Comparison of ENCODE assay signal across 12 cellular contexts in the genomic region with DNA sequence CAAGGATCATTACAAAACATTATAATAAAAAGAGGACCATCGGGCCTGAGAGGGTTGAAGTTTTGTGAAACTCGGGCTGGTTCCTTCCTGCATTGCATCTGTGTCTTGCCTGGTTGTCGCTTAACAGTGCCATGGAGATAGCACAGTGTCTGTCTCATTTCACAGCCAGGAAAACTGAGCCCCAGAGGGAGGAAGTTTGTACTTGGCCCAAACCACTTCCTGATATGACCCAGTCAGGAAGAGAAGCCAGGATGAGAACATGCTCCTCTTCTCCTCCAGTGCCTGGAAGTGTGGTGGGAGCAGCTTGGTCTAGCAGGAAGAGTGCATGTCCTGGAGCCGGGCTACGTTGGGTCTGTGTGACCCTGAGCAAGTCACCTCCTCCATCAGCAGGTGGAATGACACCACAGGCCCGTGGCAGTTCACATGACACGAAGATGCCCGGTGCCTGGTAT. TPM values are rescaled to one million over a fixed set of nuclear protein-coding genes. Genes with fewer than 3 reads are reported as not detected.
A peak's percentile ranks its signal among the peaks of the same experiment; 100 is the strongest.
DNase-seq lines count a peak whose midpoint lies in the region; ATAC-seq and TF ChIP-seq lines count a peak whose summit lies in the region.
"Had no signal": no experiment of that assay in that cellular context is flagged by ENCODE, and none has a peak within 500 bp of the region (broad histone marks: within the 10 kb centered on the region; RNA-seq: fewer than 3 reads in every experiment).

No MANE protein-coding gene starts in this region.

- peak overlapping the region; percentile 70 for H3K4me3 Mint-ChIP-seq in activated CD4-positive, alpha-beta T cell treated with anti-CD3 and anti-CD28 coated beads, Interleukin-2, amount 10 ng/mL, durations not matched to agents 24 days and 14 days
- peak overlapping the region; percentile 65 to 78 for H3K4me3 Mint-ChIP-seq in activated T-cell treated with anti-CD3 and anti-CD28 coated beads, Interleukin-2, amount 50 U/mL, for 72 hours
- H3K4me3 Mint-ChIP-seq in stimulated activated memory B cell treated with anti-CD40 and anti-IgM and Interleukin-4, amounts not matched to agents 10 μg/mL and 1 μg/mL and 100 μg/mL, for 72 hours: no peak overlapping the region
- H3K4me3 Mint-ChIP-seq: brain had no signal

- H3K9me3 Mint-ChIP-seq in activated CD4-positive, alpha-beta T cell treated with anti-CD3 and anti-CD28 coated beads, Interleukin-2, amount 10 ng/mL, durations not matched to agents 24 days and 14 days: no peaks in the 10 kb centered on the region
- no peaks in the 10 kb centered on the region for H3K9me3 Mint-ChIP-seq in activated T-cell treated with anti-CD3 and anti-CD28 coated beads, Interleukin-2, amount 50 U/mL, for 72 hours
- no peaks in the 10 kb centered on the region for H3K9me3 Mint-ChIP-seq in stimulated activated memory B cell treated with anti-CD40 and anti-IgM and Interleukin-4, amounts not matched to agents 10 μg/mL and 1 μg/mL and 100 μg/mL, for 72 hours
- H3K9me3 Mint-ChIP-seq: brain had no signal

- peaks cover 64% of the 10 kb centered on the region for H3K36me3 Mint-ChIP-seq in activated CD4-positive, alpha-beta T cell treated with anti-CD3 and anti-CD28 coated beads, Interleukin-2, amount 10 ng/mL, durations not matched to agents 24 days and 14 days (ENCODE audit: low read depth)
- peaks cover 9 to 27% of the 10 kb centered on the region in 2 donors for H3K36me3 Mint-ChIP-seq in activated T-cell treated with anti-CD3 and anti-CD28 coated beads, Interleukin-2, amount 50 U/mL, for 72 hours (ENCODE audit: insufficient read depth in 2 of 2)
- H3K36me3 Mint-ChIP-seq in stimulated activated memory B cell treated with anti-CD40 and anti-IgM and Interleukin-4, amounts not matched to agents 10 μg/mL and 1 μg/mL and 100 μg/mL, for 72 hours: peaks cover 43% of the 10 kb centered on the region

- no peak overlapping the region for H3K9ac ChIP-seq in colonic mucosa (ENCODE audit: low read depth in 2 of 2, low read length in 2 of 2)

- H3K4me3 ChIP-seq in heart right ventricle (no peak overlapping the region), colonic mucosa (no peak overlapping the region)

- DNase-seq in activated CD4-positive, alpha-beta T cell treated with anti-CD3 and anti-CD28 coated beads, Interleukin-2, amount 10 ng/mL, durations not matched to agents 24 days and 14 days: peak; percentile 74
- no peak for DNase-seq in activated CD4-positive, alpha-beta T cell treated with anti-CD3 and anti-CD28 coated beads for 48 hours
- DNase-seq in activated T-cell treated with anti-CD3 and anti-CD28 coated beads, Interleukin-2, amount 50 U/mL, for 72 hours: no peak
- DNase-seq in heart right ventricle (peak in 1 of 2 donors; percentile 42), SKM-1 treated with dmso at 0.1 percent for 144 hours (lab: John Stamatoyannopoulos, UW; ENCODE audit: unreplicated experiment) (no peak), left colon (no peak), colonic mucosa (no peak)
- DNase-seq: NCI-H1694 treated with DMSO at 0.1 percent for 48 hours, NCI-H82 had no signal

- H3K27me3 ChIP-seq in heart right ventricle (no peaks in the 10 kb centered on the region), colonic mucosa (no peaks in the 10 kb centered on the region)

- H3K36me3 ChIP-seq in heart right ventricle (peaks cover 0 to 23% (median 0%) of the 10 kb centered on the region in 9 donors), colonic mucosa (no peaks in the 10 kb centered on the region)

- H3K27ac ChIP-seq in heart right ventricle: peak overlapping the region in 6 of 10 donors; percentile 21 to 84 (median 52)
- H3K27ac ChIP-seq in colonic mucosa: no peak overlapping the region

- ATAC-seq in activated T-cell treated with anti-CD3 and anti-CD28 coated beads, Interleukin-2, amount 50 U/mL, for 72 hours (replicated peaks in 1 of 2): no peak
- ATAC-seq in heart right ventricle (peak in 7 of 8 donors; percentile 12 to 52 (median 40)), left colon (no peak)
- ATAC-seq in stimulated activated memory B cell treated with anti-CD40 and anti-IgM and Interleukin-4, amounts not matched to agents 10 μg/mL and 1 μg/mL and 100 μg/mL, for 72 hours: no peak

- WGBS in heart right ventricle, 2 donors: 64 to 70% methylated on average over 8 of the region's 8 CpGs

- H3K27ac Mint-ChIP-seq in activated CD4-positive, alpha-beta T cell treated with anti-CD3 and anti-CD28 coated beads, Interleukin-2, amount 10 ng/mL, durations not matched to agents 24 days and 14 days: peak overlapping the region; percentile 86
- H3K27ac Mint-ChIP-seq in activated T-cell treated with anti-CD3 and anti-CD28 coated beads, Interleukin-2, amount 50 U/mL, for 72 hours: peak overlapping the region; percentile 82
- H3K27ac Mint-ChIP-seq in stimulated activated memory B cell treated with anti-CD40 and anti-IgM and Interleukin-4, amounts not matched to agents 10 μg/mL and 1 μg/mL and 100 μg/mL, for 72 hours: peak overlapping the region; percentile 77

- H3K4me1 Mint-ChIP-seq in activated CD4-positive, alpha-beta T cell treated with anti-CD3 and anti-CD28 coated beads, Interleukin-2, amount 10 ng/mL, durations not matched to agents 24 days and 14 days: peaks cover 70% of the 10 kb centered on the region
- H3K4me1 Mint-ChIP-seq in activated T-cell treated with anti-CD3 and anti-CD28 coated beads, Interleukin-2, amount 50 U/mL, for 72 hours (ENCODE audit: low read depth): peaks cover 81% of the 10 kb centered on the region
- H3K4me1 Mint-ChIP-seq in stimulated activated memory B cell treated with anti-CD40 and anti-IgM and Interleukin-4, amounts not matched to agents 10 μg/mL and 1 μg/mL and 100 μg/mL, for 72 hours: peaks cover 72% of the 10 kb centered on the region

- TF ChIP-seq CTCF in heart right ventricle (IDR thresholded peaks at IDR 0.05): no peak
- TF ChIP-seq CTCF in colonic mucosa (IDR thresholded peaks at IDR 0.05): no peak

- intact Hi-C loops in activated CD4-positive, alpha-beta T cell treated with anti-CD3 and anti-CD28 coated beads, Interleukin-2, amount 10 ng/mL, durations not matched to agents 24 days and 14 days (cut with micrococcal nuclease): loop anchor here (10.0 kb wide), 1 partner anchor 268 kb away; the partner anchor contains the start of gene WDR25
- intact Hi-C loops in heart right ventricle (cut with DNase I) (loop anchor here in 8 of 10 donors (5.0 to 10.0 kb wide), 5 partner anchors 49 to 124 kb away; no protein-coding TSS in a partner anchor), left colon (cut with DNase I, micrococcal nuclease) (loop anchor here (5.0 to 10.0 kb wide), 2 partner anchors 122 to 124 kb away; no protein-coding TSS in a partner anchor), colonic mucosa (cut with DNase I) (loop anchor here (5.0 kb wide), 1 partner anchor 124 kb away; no protein-coding TSS in a partner anchor)

- H3K4me1 ChIP-seq in heart right ventricle: peaks cover 29 to 77% (median 69%) of the 10 kb centered on the region in 9 donors
- H3K4me1 ChIP-seq in colonic mucosa: no peaks in the 10 kb centered on the region

- H3K27me3 Mint-ChIP-seq in activated CD4-positive, alpha-beta T cell treated with anti-CD3 and anti-CD28 coated beads, Interleukin-2, amount 10 ng/mL, durations not matched to agents 24 days and 14 days: no peaks in the 10 kb centered on the region
- H3K27me3 Mint-ChIP-seq in activated T-cell treated with anti-CD3 and anti-CD28 coated beads, Interleukin-2, amount 50 U/mL, for 72 hours (ENCODE audit: low read depth): no peaks in the 10 kb centered on the region
- no peaks in the 10 kb centered on the region for H3K27me3 Mint-ChIP-seq in stimulated activated memory B cell treated with anti-CD40 and anti-IgM and Interleukin-4, amounts not matched to agents 10 μg/mL and 1 μg/mL and 100 μg/mL, for 72 hours
- H3K27me3 Mint-ChIP-seq: brain had no signal

- H3K9me3 ChIP-seq in heart right ventricle: no peaks in the 10 kb centered on the region
- no peaks in the 10 kb centered on the region for H3K9me3 ChIP-seq in colonic mucosa

RNA-seq across cellular contexts. Expression of gene EVL, which starts 41.5 kb away (rescaled TPM):
- 268 and 285 TPM in 2 replicates for total RNA-seq in activated CD4-positive, alpha-beta T cell treated with anti-CD3 and anti-CD28 coated beads, Interleukin-2, amount 10 ng/mL, durations not matched to agents 24 days and 14 days
- 100 to 1,000 TPM; 279 to 343 TPM for total RNA-seq in activated T-cell treated with anti-CD3 and anti-CD28 coated beads, Interleukin-2, amount 50 U/mL, for 72 hours
- total RNA-seq in heart right ventricle: 10 to 100 TPM; 32.2 to 79.4 (median 50.7) TPM
- polyA plus RNA-seq in heart right ventricle: 10 to 100 TPM; 26.0 to 47.5 TPM
- 10 to 100 TPM in 1 of 2 donors, 1 to 10 TPM in 1; 9.7 to 25.0 TPM for total RNA-seq in left colon
- 10 to 100 TPM; 13.7 to 15.4 TPM for total RNA-seq in colonic mucosa

RNA-seq across cellular contexts. Expression of gene DEGS2, which starts 52.8 kb away (rescaled TPM):
- total RNA-seq in activated CD4-positive, alpha-beta T cell treated with anti-CD3 and anti-CD28 coated beads, Interleukin-2, amount 10 ng/mL, durations not matched to agents 24 days and 14 days: 0.09 and 0.35 TPM in 2 replicates
- total RNA-seq in activated T-cell treated with anti-CD3 and anti-CD28 coated beads, Interleukin-2, amount 50 U/mL, for 72 hours: 1 to 10 TPM; 1.8 to 4.2 TPM
- total RNA-seq in heart right ventricle (under 1 TPM in 4 of 10 donors, not detected in 6; 0.04 to 0.20 (median 0.10) TPM), left colon (10 to 100 TPM; 25.0 to 36.9 TPM), colonic mucosa (10 to 100 TPM; 37.0 to 54.3 TPM)
- polyA plus RNA-seq in heart right ventricle: under 1 TPM in 1 of 2 donors, not detected in 1; 0.10 TPM
- total RNA-seq: SK-MEL-5 had no signal

Comparison
In these comparisons a context has a peak if more than half of its experiments do, and no peak if none do; other contexts are left out.
1. ATAC-seq: peak in heart right ventricle (7 of 8); none in activated T-cell treated with anti-CD3 and anti-CD28 coated beads, Interleukin-2, amount 50 U/mL, for 72 hours (0 of 2), stimulated activated memory B cell treated with anti-CD40 and anti-IgM and Interleukin-4, amounts not matched to agents 10 μg/mL and 1 μg/mL and 100 μg/mL, for 72 hours (single experiment) and left colon (single experiment).
2. RNA of gene DEGS2, which starts 52.8 kb away (total RNA-seq): 37.0 to 54.3 TPM in colonic mucosa and 25.0 to 36.9 TPM in left colon; 1.8 to 4.2 TPM in activated T-cell treated with anti-CD3 and anti-CD28 coated beads, Interleukin-2, amount 50 U/mL, for 72 hours, 0.09 to 0.35 TPM in activated CD4-positive, alpha-beta T cell treated with anti-CD3 and anti-CD28 coated beads, Interleukin-2, amount 10 ng/mL, durations not matched to agents 24 days and 14 days and 0.04 to 0.20 TPM in heart right ventricle; every median in the first group is over 4 times any median in the second.
3. Peak in every context shown above with its lines, with median percentiles within 50 percentile points of each other: H3K27ac Mint-ChIP-seq.